Comparison of ENCODE assay signal across 8 cellular contexts in genomic region chr22:19854778-19855503, GRCh38. TPM values are rescaled to one million over a fixed set of nuclear protein-coding genes. Genes with fewer than 3 reads are reported as not detected.
DNase-seq lines count a peak whose midpoint lies in the region; ATAC-seq and TF ChIP-seq lines count a peak whose summit lies in the region.

Gene GNB1L (minus strand): TSS chr22:19854874. CDS start chr22:19821355, 33,519 bp downstream.
Gene RTL10 (minus strand): TSS chr22:19854874. CDS start chr22:19852261, 2,613 bp downstream.

- H3K9ac ChIP-seq in iPS-20b (ENCODE audit: low read depth, low read length) = peak within 1 kb of the TSS; percentile 94

- TF ChIP-seq POLR2A in breast epithelium (IDR thresholded peaks at IDR 0.05) = peak; percentile 90

- H3K27ac ChIP-seq in VCaP = peak within 1 kb of the TSS; percentile 99
- peak within 1 kb of the TSS; percentile 90 to 97 for H3K27ac ChIP-seq in breast epithelium
- peak within 1 kb of the TSS; percentile 10 for H3K27ac ChIP-seq in iPS-20b (ENCODE audit: low read length)
- peak within 1 kb of the TSS; percentile 45 to 98 (median 93) for H3K27ac ChIP-seq in skin epidermis

- H3K27me3 ChIP-seq in breast epithelium (no peaks in the 10 kb centered on the region), iPS-20b (ENCODE audit: insufficient read depth, low read length) (no peaks in the 10 kb centered on the region)

- H3K9me3 ChIP-seq in breast epithelium (no peaks in the 10 kb centered on the region), iPS-20b (ENCODE audit: insufficient read depth, low read depth, low read length) (no peaks in the 10 kb centered on the region)

- H3K4me3 ChIP-seq in breast epithelium (peak within 1 kb of the TSS; percentile 80 to 94 (median 93)), iPS-20b (ENCODE audit: low read length) (peak within 1 kb of the TSS; percentile 94), skin epidermis (peak within 1 kb of the TSS; percentile 64 to 97 (median 89))

- ATAC-seq in GM18873 (IDR thresholded peaks at IDR 0.05; ENCODE audit: low FRiP score, unreplicated experiment) (peak; percentile 61), HG03135 (IDR thresholded peaks at IDR 0.05; ENCODE audit: unreplicated experiment) (peak; percentile 82)

- DNase-seq in AG08395 (ENCODE audit: low spot score) (peak; percentile 99), NCI-H2196 (lab: John Stamatoyannopoulos, UW; ENCODE audit: unreplicated experiment) (peak; percentile 84), breast epithelium (ENCODE audit: low spot score in 2 of 2) (peak; percentile 95 to 97)

- no peaks in the 10 kb centered on the region for H3K36me3 ChIP-seq in breast epithelium
- peaks cover 28% of the 10 kb centered on the region for H3K36me3 ChIP-seq in iPS-20b (ENCODE audit: insufficient read depth, low read depth, low read length)

- H3K4me1 ChIP-seq in breast epithelium = peaks cover 15 to 34% of the 10 kb centered on the region in 2 donors
- peaks cover 21% of the 10 kb centered on the region for H3K4me1 ChIP-seq in iPS-20b (ENCODE audit: insufficient read depth, low read length)

- TF ChIP-seq CTCF in VCaP (conservative IDR thresholded peaks at IDR 0.05) (no peak), breast epithelium (IDR thresholded peaks at IDR 0.05) (no peak)

- intact Hi-C loops in breast epithelium (cut with DNase I; ENCODE audit: low total_unique reads) = no loop called here

RNA-seq across cellular contexts. Expression of gene GNB1L, which starts in this region (rescaled TPM):
- total RNA-seq in breast epithelium = 1 to 10 TPM; 5.6 to 8.2 (median 6.3) TPM

RNA-seq across cellular contexts. Expression of gene RTL10, which starts in this region (rescaled TPM):
- 10 to 100 TPM in 2 of 3 donors, 1 to 10 TPM in 1; 6.7 to 21.5 (median 14.1) TPM for total RNA-seq in breast epithelium

Comparison
In these comparisons a context has a peak if more than half of its experiments do, and no peak if none do; other contexts are left out.
1. Peak in every context shown above with its lines: DNase-seq, ATAC-seq, H3K4me3 ChIP-seq and H3K27ac ChIP-seq.
2. H3K27ac ChIP-seq: peak in every context shown above with its lines; median percentile 99 in VCaP; 94 in breast epithelium; 93 in skin epidermis; 10 in iPS-20b.